ENCODE assay signal across 1 cellular context in genomic region chr1:33119532-33120217, GRCh38.
TF ChIP-seq lines count a peak whose summit lies in the region.

No MANE protein-coding gene starts in this region.

TF ChIP-seq in HCT116, 20 proteins besides CTCF, POLR2A, EP300 and RAD21 (continued from another document):
- TF ChIP-seq MAX (IDR thresholded peaks at IDR 0.05) = no peak
